Comparison of ENCODE assay signal across 8 cellular contexts in genomic region chr5:178145965-178146820, GRCh38. TPM values are rescaled to one million over a fixed set of nuclear protein-coding genes. Genes with fewer than 3 reads are reported as not detected.
A peak's percentile ranks its signal among the peaks of the same experiment; 100 is the strongest.
DNase-seq lines count a peak whose midpoint lies in the region; FAIRE-seq and TF ChIP-seq lines count a peak whose summit lies in the region.

No MANE protein-coding gene starts in this region.

- H3K27ac ChIP-seq in cardiac muscle cell (no peak overlapping the region), small intestine (ENCODE audit: low read depth in 1 of 2, low read length in 1 of 2) (no peak overlapping the region)

- TF ChIP-seq CTCF in cardiac muscle cell (IDR thresholded peaks at IDR 0.05; ENCODE audit: low read depth, low read length): peak; percentile 71

- H3K4me1 Mint-ChIP-seq in activated T-helper 2 cell treated with anti-CD3 and anti-CD28 coated beads, Interferon-gamma antibody, Interleukin-2, Interleukin-4, amounts not matched to agents 10 μg/mL and 5 μg/mL and 100 μg/mL, durations not matched to agents 14 hours and 24 hours and 36 hours (ENCODE audit: low read depth): peaks cover 24% of the 10 kb centered on the region

- no peaks in the 10 kb centered on the region for H3K4me1 ChIP-seq in cardiac muscle cell (ENCODE audit: low read depth)
- H3K4me1 ChIP-seq in small intestine (ENCODE audit: control insufficient read depth in 2 of 2, insufficient read depth in 1 of 2, low read depth in 1 of 2, low read length in 1 of 2): no peaks in the 10 kb centered on the region

- H3K4me3 ChIP-seq in cardiac muscle cell: no peak overlapping the region
- no peak overlapping the region for H3K4me3 ChIP-seq in small intestine (ENCODE audit: low read depth in 1 of 2, low read length in 2 of 2)

- WGBS in small intestine, 3 donors: 51 to 60% (median 52%) methylated on average over 14 of the region's 14 CpGs

- H3K27me3 ChIP-seq in cardiac muscle cell: no peaks in the 10 kb centered on the region
- H3K27me3 ChIP-seq in small intestine (ENCODE audit: control insufficient read depth in 2 of 2, insufficient read depth in 2 of 2, low read length in 2 of 2): no peaks in the 10 kb centered on the region

- no peaks in the 10 kb centered on the region for H3K9me3 Mint-ChIP-seq in activated T-helper 2 cell treated with anti-CD3 and anti-CD28 coated beads, Interferon-gamma antibody, Interleukin-2, Interleukin-4, amounts not matched to agents 10 μg/mL and 5 μg/mL and 100 μg/mL, durations not matched to agents 14 hours and 24 hours and 36 hours

- H3K9me3 ChIP-seq in cardiac muscle cell (ENCODE audit: low read depth): no peaks in the 10 kb centered on the region
- H3K9me3 ChIP-seq in small intestine (ENCODE audit: control insufficient read depth, low read depth): no peaks in the 10 kb centered on the region

- H3K27me3 Mint-ChIP-seq in activated T-helper 2 cell treated with anti-CD3 and anti-CD28 coated beads, Interferon-gamma antibody, Interleukin-2, Interleukin-4, amounts not matched to agents 10 μg/mL and 5 μg/mL and 100 μg/mL, durations not matched to agents 14 hours and 24 hours and 36 hours (ENCODE audit: low read depth): no peaks in the 10 kb centered on the region

- no peak for FAIRE-seq in small intestine (lab: Jason Lieb, UNC)

- H3K36me3 ChIP-seq in cardiac muscle cell (peaks cover 48% of the 10 kb centered on the region), small intestine (ENCODE audit: control insufficient read depth in 2 of 2, insufficient read depth in 2 of 2, low read length in 2 of 2) (peaks cover 18 to 26% of the 10 kb centered on the region in 2 donors)

- DNase-seq in cardiac muscle cell (ENCODE audit: low read depth in 1 of 2, low spot score in 1 of 2): peak; percentile 49 to 73
- no peak for DNase-seq in cardiac septum (ENCODE audit: low spot score)
- DNase-seq in HT1080 (ENCODE audit: low read depth): peak; percentile 45
- peak; percentile 82 for DNase-seq in RPMI8226
- peak; percentile 55 for DNase-seq in activated T-helper 2 cell treated with anti-CD3 and anti-CD28 coated beads, Interferon-gamma antibody, Interleukin-2, Interleukin-4, amounts not matched to agents 10 μg/mL and 5 μg/mL and 100 μg/mL, durations not matched to agents 14 hours and 24 hours and 36 hours (ENCODE audit: low spot score)
- peak; percentile 75 for DNase-seq in germinal center (ENCODE audit: low spot score)
- peak; percentile 70 for DNase-seq in small intestine
- DNase-seq in inferior parietal cortex (ENCODE audit: extremely low spot score): no peak

- H3K27ac Mint-ChIP-seq in activated T-helper 2 cell treated with anti-CD3 and anti-CD28 coated beads, Interferon-gamma antibody, Interleukin-2, Interleukin-4, amounts not matched to agents 10 μg/mL and 5 μg/mL and 100 μg/mL, durations not matched to agents 14 hours and 24 hours and 36 hours: no peak overlapping the region

- H3K4me3 Mint-ChIP-seq in activated T-helper 2 cell treated with anti-CD3 and anti-CD28 coated beads, Interferon-gamma antibody, Interleukin-2, Interleukin-4, amounts not matched to agents 10 μg/mL and 5 μg/mL and 100 μg/mL, durations not matched to agents 14 hours and 24 hours and 36 hours (ENCODE audit: low read depth): no peak overlapping the region

- peaks cover 84% of the 10 kb centered on the region for H3K36me3 Mint-ChIP-seq in activated T-helper 2 cell treated with anti-CD3 and anti-CD28 coated beads, Interferon-gamma antibody, Interleukin-2, Interleukin-4, amounts not matched to agents 10 μg/mL and 5 μg/mL and 100 μg/mL, durations not matched to agents 14 hours and 24 hours and 36 hours (ENCODE audit: low read depth)

- intact Hi-C loops in cardiac septum (cut with DNase I): loop anchor here (5.0 kb wide), 2 partner anchors 34 to 69 kb away; partner anchors contain the start of gene N4BP3
- intact Hi-C loops in activated T-helper 2 cell treated with anti-CD3 and anti-CD28 coated beads, Interferon-gamma antibody, Interleukin-2, Interleukin-4, amounts not matched to agents 10 μg/mL and 5 μg/mL and 100 μg/mL, durations not matched to agents 14 hours and 24 hours and 36 hours (cut with micrococcal nuclease): loop anchor here (1.0 to 2.0 kb wide), 2 partner anchors 15 to 70 kb away; partner anchors contain the start of gene RMND5B

RNA-seq across cellular contexts. Expression of gene NHP2, which starts 7.5 kb away (rescaled TPM):
- total RNA-seq in cardiac muscle cell (270 and 391 TPM in 2 replicates), cardiac septum (77.2 TPM)
- polyA plus RNA-seq in cardiac muscle cell (232 and 239 TPM in 2 replicates), small intestine (100 to 1,000 TPM in 1 of 3 donors, 10 to 100 TPM in 2; 46.5 to 243 (median 82.1) TPM)
- total RNA-seq in HT1080 (2014; rRNA removed; shearing (Covaris generic)): 521 and 563 TPM in 2 replicates
- polyA plus RNA-seq in HT1080 (2015; cell fraction: cytosol; rRNA removed): 590 and 620 TPM in 2 replicates
- 164 and 185 TPM in 2 replicates for polyA plus RNA-seq in HT1080 (2015; cell fraction: nucleus; rRNA removed)
- 221 and 228 TPM in 2 replicates for total RNA-seq in activated T-helper 2 cell treated with anti-CD3 and anti-CD28 coated beads, Interferon-gamma antibody, Interleukin-2, Interleukin-4, amounts not matched to agents 10 μg/mL and 5 μg/mL and 100 μg/mL, durations not matched to agents 14 hours and 24 hours and 36 hours

RNA-seq across cellular contexts. Expression of gene RMND5B, which starts 15.4 kb away (rescaled TPM):
- 49.7 and 58.8 TPM in 2 replicates for total RNA-seq in cardiac muscle cell
- 57.2 and 58.2 TPM in 2 replicates for polyA plus RNA-seq in cardiac muscle cell
- 38.3 TPM for total RNA-seq in cardiac septum
- total RNA-seq in HT1080 (2014; rRNA removed; shearing (Covaris generic)): 23.0 and 24.4 TPM in 2 replicates
- 23.3 and 26.1 TPM in 2 replicates for polyA plus RNA-seq in HT1080 (2015; cell fraction: cytosol; rRNA removed)
- 27.4 and 33.2 TPM in 2 replicates for polyA plus RNA-seq in HT1080 (2015; cell fraction: nucleus; rRNA removed)
- 29.3 and 31.6 TPM in 2 replicates for total RNA-seq in activated T-helper 2 cell treated with anti-CD3 and anti-CD28 coated beads, Interferon-gamma antibody, Interleukin-2, Interleukin-4, amounts not matched to agents 10 μg/mL and 5 μg/mL and 100 μg/mL, durations not matched to agents 14 hours and 24 hours and 36 hours
- 10 to 100 TPM; 27.1 to 34.9 (median 30.3) TPM for polyA plus RNA-seq in small intestine

RNA-seq across cellular contexts. Expression of gene N4BP3, which starts 32.9 kb away (rescaled TPM):
- total RNA-seq in cardiac muscle cell (11.6 and 13.7 TPM in 2 replicates), cardiac septum (2.0 TPM)
- polyA plus RNA-seq in cardiac muscle cell (5.7 and 6.1 TPM in 2 replicates), small intestine (1 to 10 TPM in 1 of 3 donors, under 1 TPM in 2; 0.22 to 2.1 (median 0.81) TPM)
- total RNA-seq in HT1080 (2014; rRNA removed; shearing (Covaris generic)): 0.03 and 0.08 TPM in 2 replicates
- 0.01 and 0.02 TPM in 2 replicates for polyA plus RNA-seq in HT1080 (2015; cell fraction: cytosol; rRNA removed)
- polyA plus RNA-seq in HT1080 (2015; cell fraction: nucleus; rRNA removed): 0.05 TPM in 1 of 2 replicates, not detected in the other
- 3.3 and 3.4 TPM in 2 replicates for total RNA-seq in activated T-helper 2 cell treated with anti-CD3 and anti-CD28 coated beads, Interferon-gamma antibody, Interleukin-2, Interleukin-4, amounts not matched to agents 10 μg/mL and 5 μg/mL and 100 μg/mL, durations not matched to agents 14 hours and 24 hours and 36 hours

RNA-seq across cellular contexts. Expression of gene GMCL2, which starts 41.0 kb away (rescaled TPM):
- total RNA-seq in cardiac muscle cell: not detected in 2 replicates
- not detected in 2 replicates for polyA plus RNA-seq in cardiac muscle cell
- total RNA-seq in cardiac septum: not detected
- total RNA-seq in HT1080 (2014; rRNA removed; shearing (Covaris generic)): not detected in 2 replicates
- not detected in 2 replicates for polyA plus RNA-seq in HT1080 (2015; cell fraction: cytosol; rRNA removed)
- polyA plus RNA-seq in HT1080 (2015; cell fraction: nucleus; rRNA removed): not detected in 2 replicates
- total RNA-seq in activated T-helper 2 cell treated with anti-CD3 and anti-CD28 coated beads, Interferon-gamma antibody, Interleukin-2, Interleukin-4, amounts not matched to agents 10 μg/mL and 5 μg/mL and 100 μg/mL, durations not matched to agents 14 hours and 24 hours and 36 hours: not detected in 2 replicates
- polyA plus RNA-seq in small intestine: not detected

RNA-seq across cellular contexts. Expression of gene HNRNPAB, which starts 58.1 kb away (rescaled TPM):
- total RNA-seq in cardiac muscle cell (127 and 154 TPM in 2 replicates), cardiac septum (105 TPM)
- polyA plus RNA-seq in cardiac muscle cell (205 and 224 TPM in 2 replicates), small intestine (100 to 1,000 TPM; 147 to 176 (median 172) TPM)
- total RNA-seq in HT1080 (2014; rRNA removed; shearing (Covaris generic)): 142 and 170 TPM in 2 replicates
- polyA plus RNA-seq in HT1080 (2015; cell fraction: cytosol; rRNA removed): 245 and 257 TPM in 2 replicates
- 180 and 182 TPM in 2 replicates for polyA plus RNA-seq in HT1080 (2015; cell fraction: nucleus; rRNA removed)
- 393 and 403 TPM in 2 replicates for total RNA-seq in activated T-helper 2 cell treated with anti-CD3 and anti-CD28 coated beads, Interferon-gamma antibody, Interleukin-2, Interleukin-4, amounts not matched to agents 10 μg/mL and 5 μg/mL and 100 μg/mL, durations not matched to agents 14 hours and 24 hours and 36 hours

Comparison
In these comparisons a context has a peak if more than half of its experiments do, and no peak if none do; other contexts are left out.
1. DNase-seq: peak in cardiac muscle cell (2 of 2), HT1080 (single experiment), RPMI8226 (single experiment), activated T-helper 2 cell treated with anti-CD3 and anti-CD28 coated beads, Interferon-gamma antibody, Interleukin-2, Interleukin-4, amounts not matched to agents 10 μg/mL and 5 μg/mL and 100 μg/mL, durations not matched to agents 14 hours and 24 hours and 36 hours (single experiment), germinal center (single experiment) and small intestine (single experiment); none in cardiac septum (single experiment) and inferior parietal cortex (single experiment).